Comparison of ENCODE assay signal across 28 cellular contexts in the genomic region with DNA sequence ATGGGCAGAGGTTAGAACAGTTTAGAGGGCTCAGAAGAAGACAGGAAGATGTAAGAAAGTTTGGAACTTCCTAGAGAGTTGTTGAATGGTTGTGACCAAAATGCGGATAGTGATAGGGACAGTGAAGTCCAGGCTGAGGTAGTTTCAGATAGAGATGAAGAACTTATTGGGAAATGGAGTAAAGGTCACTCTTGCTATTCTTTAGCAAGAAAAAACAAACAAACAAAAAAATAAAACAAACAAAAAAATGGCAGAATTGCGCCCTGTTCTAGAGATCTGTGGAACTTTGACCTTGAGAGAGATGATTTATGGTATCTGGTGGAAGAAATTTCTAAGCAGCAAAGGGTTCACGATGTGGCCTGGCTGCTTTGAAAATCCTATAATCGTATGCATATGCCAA.
"Had no signal": no experiment of that assay in that cellular context is flagged by ENCODE, and none has a peak within 500 bp of the region (broad histone marks: within the 10 kb centered on the region; RNA-seq: fewer than 3 reads in every experiment).

No MANE protein-coding gene starts in this region.

- H3K27me3 Mint-ChIP-seq: dendritic cell treated with granulocyte-macrophage colony-stimulating factor and Interleukin-4, amounts not matched to agents 40 ng/mL and 50 ng/mL, for 4 days; effector memory CD8-positive, alpha-beta T cell had no signal

- H3K4me1 Mint-ChIP-seq: endodermal cell had no signal

- FAIRE-seq: colon, endometrium, endothelial cell of umbilical vein, frontal cortex had no signal

- DNase-seq: colonic mucosa; cortex of kidney; dermis blood vessel endothelial cell; dorsolateral prefrontal cortex; effector CD4-positive, alpha-beta T cell; effector CD8-positive, alpha-beta T cell; effector memory CD4-positive, alpha-beta T cell; effector memory CD8-positive, alpha-beta T cell; endodermal cell; erythroblast; esophagus squamous epithelium; foreskin fibroblast; foreskin keratinocyte; foreskin melanocyte; gastrocnemius medialis; glutamatergic neuron; head of caudate nucleus; heart left ventricle; heart right ventricle had no signal

- H3K4me3 Mint-ChIP-seq: dendritic cell treated with granulocyte-macrophage colony-stimulating factor and Interleukin-4, amounts not matched to agents 40 ng/mL and 50 ng/mL, for 4 days; effector memory CD8-positive, alpha-beta T cell; endodermal cell had no signal

- H3K9me3 ChIP-seq: colonic mucosa, gastrocnemius medialis, gastroesophageal sphincter had no signal

- H3K27me3 ChIP-seq: colonic mucosa, dorsolateral prefrontal cortex, esophagus muscularis mucosa, esophagus squamous epithelium, foreskin keratinocyte, gastrocnemius medialis, gastroesophageal sphincter, heart left ventricle, heart right ventricle had no signal

- H3K27ac Mint-ChIP-seq: dendritic cell treated with granulocyte-macrophage colony-stimulating factor and Interleukin-4, amounts not matched to agents 40 ng/mL and 50 ng/mL, for 4 days; effector memory CD8-positive, alpha-beta T cell; endodermal cell had no signal

- H3K4me3 ChIP-seq: colonic mucosa, dorsolateral prefrontal cortex, esophagus muscularis mucosa, esophagus squamous epithelium, gastrocnemius medialis, gastroesophageal sphincter, heart left ventricle, heart right ventricle had no signal

- H3K4me1 ChIP-seq: colonic mucosa, esophagus muscularis mucosa, esophagus squamous epithelium, foreskin keratinocyte, gastrocnemius medialis, gastroesophageal sphincter, heart left ventricle, heart right ventricle had no signal

- H3K36me3 ChIP-seq: colonic mucosa, esophagus muscularis mucosa, esophagus squamous epithelium, gastrocnemius medialis, gastroesophageal sphincter, heart left ventricle, heart right ventricle had no signal

- ATAC-seq: effector memory CD8-positive, alpha-beta T cell; esophagus mucosa; foreskin keratinocyte; gastrocnemius medialis; gastroesophageal sphincter; heart left ventricle; heart right ventricle had no signal

- H3K27ac ChIP-seq: colonic mucosa, dorsolateral prefrontal cortex, epithelial cell of prostate, esophagus muscularis mucosa, esophagus squamous epithelium, foreskin keratinocyte, gastrocnemius medialis, gastroesophageal sphincter, heart left ventricle, heart right ventricle had no signal
